8 cellular contexts compared by ENCODE assay signal in the genomic region with DNA sequence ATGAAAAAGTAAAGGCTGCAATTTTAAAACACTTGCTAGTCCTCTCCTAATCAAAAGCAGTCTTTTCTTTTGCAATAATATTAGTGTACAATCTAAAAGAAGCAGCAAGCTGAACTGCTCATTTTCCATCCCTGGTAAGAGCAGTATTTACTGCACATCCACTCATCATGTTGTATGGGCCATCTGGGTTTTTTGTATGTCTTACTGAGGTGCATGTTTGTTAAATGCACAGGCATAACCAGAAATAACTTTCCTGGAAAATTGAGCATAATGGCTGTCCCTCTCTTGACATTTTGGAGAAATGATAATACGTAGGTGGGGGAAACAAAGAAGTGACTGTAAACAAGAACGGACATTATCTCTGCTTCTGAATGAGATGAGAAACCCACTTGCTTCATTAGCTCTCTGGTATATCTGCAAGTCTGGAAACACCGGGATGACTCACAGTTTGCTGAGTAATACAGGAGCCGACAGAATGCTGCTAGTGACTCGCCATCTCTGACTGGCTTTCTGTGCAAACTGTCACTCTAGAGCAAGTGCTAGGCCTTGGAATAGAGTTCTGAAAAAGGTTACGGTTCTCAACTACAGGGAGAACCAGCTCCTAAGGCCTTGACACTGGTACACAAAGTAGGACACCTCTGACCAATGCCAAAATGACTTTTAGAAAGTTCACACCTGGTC.
DNase-seq lines count a peak whose midpoint lies in the region; ATAC-seq and TF ChIP-seq lines count a peak whose summit lies in the region.

No MANE protein-coding gene starts in this region.

- WGBS in psoas muscle, 3 donors = 47 to 67% (median 55%) methylated on average over 5 to 6 of the region's 6 CpGs
- 45% methylated on average over 6 of the region's 6 CpGs for WGBS in suprapubic skin

- H3K4me3 Mint-ChIP-seq in activated naive CD8-positive, alpha-beta T cell treated with anti-CD3 and anti-CD28 coated beads for 36 hours = no peak overlapping the region
- no peak overlapping the region for H3K4me3 Mint-ChIP-seq in type B pancreatic cell
- no peak overlapping the region for H3K4me3 Mint-ChIP-seq in Caco-2 (ENCODE audit: unreplicated experiment)

- H3K27ac Mint-ChIP-seq in activated naive CD8-positive, alpha-beta T cell treated with anti-CD3 and anti-CD28 coated beads for 36 hours = peak overlapping the region; percentile 68
- H3K27ac Mint-ChIP-seq in type B pancreatic cell (no peak overlapping the region), Caco-2 (ENCODE audit: unreplicated experiment) (no peak overlapping the region)

- H3K36me3 Mint-ChIP-seq in activated naive CD8-positive, alpha-beta T cell treated with anti-CD3 and anti-CD28 coated beads for 36 hours = no peaks in the 10 kb centered on the region
- H3K36me3 Mint-ChIP-seq in type B pancreatic cell (no peaks in the 10 kb centered on the region), Caco-2 (ENCODE audit: insufficient read depth, unreplicated experiment) (no peaks in the 10 kb centered on the region)

- H3K27me3 ChIP-seq in MG63 = no peaks in the 10 kb centered on the region
- H3K27me3 ChIP-seq in psoas muscle (ENCODE audit: insufficient read depth in 3 of 3, low read length in 2 of 3) = no peaks in the 10 kb centered on the region
- no peaks in the 10 kb centered on the region for H3K27me3 ChIP-seq in Caco-2 (replicated peaks; ENCODE audit: control insufficient read depth, insufficient read depth, low read length)
- no peaks in the 10 kb centered on the region for H3K27me3 ChIP-seq in suprapubic skin

- intact Hi-C loops in psoas muscle (cut with DNase I) = loop anchor here in 1 of 2 donors (10.0 kb wide), 2 partner anchors 118 to 528 kb away; a partner anchor contains a TSS
- intact Hi-C loops in Caco-2 (cut with micrococcal nuclease; ENCODE audit: unreplicated experiment) = no loop called here

- H3K4me1 Mint-ChIP-seq in activated naive CD8-positive, alpha-beta T cell treated with anti-CD3 and anti-CD28 coated beads for 36 hours = peaks cover 39% of the 10 kb centered on the region
- no peaks in the 10 kb centered on the region for H3K4me1 Mint-ChIP-seq in type B pancreatic cell (ENCODE audit: unreplicated experiment)
- H3K4me1 Mint-ChIP-seq in Caco-2 (ENCODE audit: low read depth, unreplicated experiment) = no peaks in the 10 kb centered on the region

- peak; percentile 35 for DNase-seq in AG10803 (ENCODE audit: low read depth)
- peak; percentile 53 for DNase-seq in MG63
- peak; percentile 52 for DNase-seq in activated naive CD8-positive, alpha-beta T cell treated with anti-CD3 and anti-CD28 coated beads for 36 hours
- no peak for DNase-seq in psoas muscle
- DNase-seq in type B pancreatic cell (ENCODE audit: extremely low spot score, unreplicated experiment) = no peak
- DNase-seq in Caco-2 = no peak
- DNase-seq in suprapubic skin (ENCODE audit: low spot score in 2 of 2) = no peak

- no peaks in the 10 kb centered on the region for H3K4me1 ChIP-seq in psoas muscle
- H3K4me1 ChIP-seq in Caco-2 = no peaks in the 10 kb centered on the region
- no peaks in the 10 kb centered on the region for H3K4me1 ChIP-seq in suprapubic skin

- ATAC-seq in GM19463 (IDR thresholded peaks at IDR 0.05; ENCODE audit: unreplicated experiment) = peak; percentile 71
- peak; percentile 69 to 84 (median 82) for ATAC-seq in psoas muscle

- no peak for TF ChIP-seq CTCF in AG10803 (conservative IDR thresholded peaks at IDR 0.05; ENCODE audit: low read length)
- TF ChIP-seq CTCF in psoas muscle (IDR thresholded peaks at IDR 0.05) = no peak
- no peak for TF ChIP-seq CTCF in type B pancreatic cell (conservative IDR thresholded peaks at IDR 0.05)
- no peak for TF ChIP-seq CTCF in Caco-2 (IDR thresholded peaks at IDR 0.05; ENCODE audit: insufficient read depth in 1 of 2, low read depth in 1 of 2, low read length in 1 of 2, severe bottlenecking in 1 of 2, unreplicated experiment in 1 of 2)
- TF ChIP-seq CTCF in suprapubic skin (IDR thresholded peaks at IDR 0.05) = no peak

- no peaks in the 10 kb centered on the region for H3K9me3 ChIP-seq in MG63
- no peaks in the 10 kb centered on the region for H3K9me3 ChIP-seq in psoas muscle
- H3K9me3 ChIP-seq in Caco-2 = no peaks in the 10 kb centered on the region
- no peaks in the 10 kb centered on the region for H3K9me3 ChIP-seq in suprapubic skin

- no TSS peak for BruUV-seq in Caco-2 (replicated peaks; lab: Mats Ljungman, UMichigan)

- no peak overlapping the region for H3K4me3 ChIP-seq in AG10803 (ENCODE audit: low read length)
- no peak overlapping the region for H3K4me3 ChIP-seq in MG63
- H3K4me3 ChIP-seq in psoas muscle = no peak overlapping the region
- H3K4me3 ChIP-seq in Caco-2 (ENCODE audit: low read depth, low read length) = no peak overlapping the region
- no peak overlapping the region for H3K4me3 ChIP-seq in suprapubic skin

- TF ChIP-seq EP300 in suprapubic skin (IDR thresholded peaks at IDR 0.05) = no peak

- no peak for TF ChIP-seq POLR2A in suprapubic skin (IDR thresholded peaks at IDR 0.05)

- H3K9me3 Mint-ChIP-seq in activated naive CD8-positive, alpha-beta T cell treated with anti-CD3 and anti-CD28 coated beads for 36 hours = no peaks in the 10 kb centered on the region
- H3K9me3 Mint-ChIP-seq in type B pancreatic cell (no peaks in the 10 kb centered on the region), Caco-2 (ENCODE audit: unreplicated experiment) (no peaks in the 10 kb centered on the region)

- H3K27ac ChIP-seq in psoas muscle = peak overlapping the region; percentile 41
- no peak overlapping the region for H3K27ac ChIP-seq in suprapubic skin

- CTCF ChIA-PET in Caco-2 (lab: Charles Lee) = no interaction called here

- POLR2A ChIA-PET in Caco-2 (lab: Charles Lee) = no interaction called here

- H3K36me3 ChIP-seq in MG63 (no peaks in the 10 kb centered on the region), psoas muscle (ENCODE audit: insufficient read depth in 1 of 2, low read depth in 1 of 2) (no peaks in the 10 kb centered on the region), Caco-2 (ENCODE audit: control insufficient read depth, insufficient read depth, low read length) (no peaks in the 10 kb centered on the region), suprapubic skin (no peaks in the 10 kb centered on the region)

- no peaks in the 10 kb centered on the region for H3K27me3 Mint-ChIP-seq in activated naive CD8-positive, alpha-beta T cell treated with anti-CD3 and anti-CD28 coated beads for 36 hours
- H3K27me3 Mint-ChIP-seq in type B pancreatic cell (no peaks in the 10 kb centered on the region), Caco-2 (ENCODE audit: insufficient read depth, unreplicated experiment) (no peaks in the 10 kb centered on the region)

Comparison
In these comparisons a context has a peak if more than half of its experiments do, and no peak if none do; other contexts are left out.
1. DNase-seq: peak in AG10803 (single experiment), MG63 (single experiment) and activated naive CD8-positive, alpha-beta T cell treated with anti-CD3 and anti-CD28 coated beads for 36 hours (single experiment); none in psoas muscle (0 of 2), type B pancreatic cell (single experiment), Caco-2 (0 of 2) and suprapubic skin (0 of 2).